ENCODE assay signal across 1 cellular context in genomic region chr4:133866328-133866699, GRCh38.
TF ChIP-seq lines count a peak whose summit lies in the region.

No MANE protein-coding gene starts in this region.

TF ChIP-seq in HCT116, 20 proteins besides CTCF, POLR2A, EP300 and RAD21 (continued from another document):
- TF ChIP-seq SRF (IDR thresholded peaks at IDR 0.05; ENCODE audit: low read depth) (no peak), CBX3 (IDR thresholded peaks at IDR 0.05; ENCODE audit: low read depth) (no peak), ZNF274 (IDR thresholded peaks at IDR 0.05; ENCODE audit: low read depth, low read length) (no peak), JUND (IDR thresholded peaks at IDR 0.05) (no peak), SP1 (IDR thresholded peaks at IDR 0.05; ENCODE audit: low read depth) (no peak)
- TF ChIP-seq, protein P1, sequence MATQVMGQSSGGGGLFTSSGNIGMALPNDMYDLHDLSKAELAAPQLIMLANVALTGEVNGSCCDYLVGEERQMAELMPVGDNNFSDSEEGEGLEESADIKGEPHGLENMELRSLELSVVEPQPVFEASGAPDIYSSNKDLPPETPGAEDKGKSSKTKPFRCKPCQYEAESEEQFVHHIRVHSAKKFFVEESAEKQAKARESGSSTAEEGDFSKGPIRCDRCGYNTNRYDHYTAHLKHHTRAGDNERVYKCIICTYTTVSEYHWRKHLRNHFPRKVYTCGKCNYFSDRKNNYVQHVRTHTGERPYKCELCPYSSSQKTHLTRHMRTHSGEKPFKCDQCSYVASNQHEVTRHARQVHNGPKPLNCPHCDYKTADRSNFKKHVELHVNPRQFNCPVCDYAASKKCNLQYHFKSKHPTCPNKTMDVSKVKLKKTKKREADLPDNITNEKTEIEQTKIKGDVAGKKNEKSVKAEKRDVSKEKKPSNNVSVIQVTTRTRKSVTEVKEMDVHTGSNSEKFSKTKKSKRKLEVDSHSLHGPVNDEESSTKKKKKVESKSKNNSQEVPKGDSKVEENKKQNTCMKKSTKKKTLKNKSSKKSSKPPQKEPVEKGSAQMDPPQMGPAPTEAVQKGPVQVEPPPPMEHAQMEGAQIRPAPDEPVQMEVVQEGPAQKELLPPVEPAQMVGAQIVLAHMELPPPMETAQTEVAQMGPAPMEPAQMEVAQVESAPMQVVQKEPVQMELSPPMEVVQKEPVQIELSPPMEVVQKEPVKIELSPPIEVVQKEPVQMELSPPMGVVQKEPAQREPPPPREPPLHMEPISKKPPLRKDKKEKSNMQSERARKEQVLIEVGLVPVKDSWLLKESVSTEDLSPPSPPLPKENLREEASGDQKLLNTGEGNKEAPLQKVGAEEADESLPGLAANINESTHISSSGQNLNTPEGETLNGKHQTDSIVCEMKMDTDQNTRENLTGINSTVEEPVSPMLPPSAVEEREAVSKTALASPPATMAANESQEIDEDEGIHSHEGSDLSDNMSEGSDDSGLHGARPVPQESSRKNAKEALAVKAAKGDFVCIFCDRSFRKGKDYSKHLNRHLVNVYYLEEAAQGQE (IDR thresholded peaks at IDR 0.05; ENCODE audit: low read depth), result no peak
